Comparison of ENCODE assay signal across 8 cellular contexts in the genomic region with DNA sequence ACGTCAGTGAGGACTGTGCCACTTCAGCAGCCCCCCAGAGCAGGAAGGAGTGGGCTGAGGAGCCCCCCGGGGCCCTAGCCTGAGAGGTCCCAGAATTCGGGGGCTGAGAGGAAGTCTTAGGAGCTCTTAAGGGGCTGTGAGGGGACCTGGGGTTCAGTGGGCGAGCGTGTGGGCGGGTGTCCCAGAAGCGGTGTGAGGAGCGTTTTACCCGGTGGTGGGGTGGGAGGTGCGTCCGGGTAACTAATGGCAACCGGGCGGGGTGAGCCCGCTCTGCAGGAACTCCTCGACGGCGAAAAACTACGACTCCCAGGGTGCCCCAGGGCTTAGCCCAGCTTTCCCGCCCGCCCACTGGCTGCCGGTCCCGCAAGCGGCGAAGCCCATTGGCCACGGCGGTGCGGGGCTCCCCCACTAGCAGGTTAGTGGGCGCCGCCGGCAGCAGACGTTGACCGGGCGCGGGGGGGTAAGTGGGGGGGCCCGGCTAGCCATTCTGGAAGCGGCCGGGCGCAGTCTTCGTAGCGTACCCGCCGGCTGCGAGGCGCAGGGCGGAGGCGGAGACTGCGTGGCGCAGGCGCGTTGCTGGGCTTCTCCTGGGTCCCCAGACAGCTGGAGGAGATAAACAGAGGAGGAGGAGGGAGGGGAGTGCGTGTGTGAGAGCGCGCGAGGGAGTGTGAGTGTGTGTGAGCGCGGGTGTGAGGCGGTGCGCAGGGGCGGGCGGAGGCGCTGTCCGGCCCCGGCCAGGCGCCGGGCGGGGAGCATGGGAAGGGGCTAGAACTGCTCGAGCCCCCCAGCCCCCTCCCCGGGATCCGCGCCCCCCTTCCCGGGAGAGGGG. TPM values are rescaled to one million over a fixed set of nuclear protein-coding genes. Genes with fewer than 3 reads are reported as not detected.
DNase-seq lines count a peak whose midpoint lies in the region; ATAC-seq and TF ChIP-seq lines count a peak whose summit lies in the region.

A gene with protein sequence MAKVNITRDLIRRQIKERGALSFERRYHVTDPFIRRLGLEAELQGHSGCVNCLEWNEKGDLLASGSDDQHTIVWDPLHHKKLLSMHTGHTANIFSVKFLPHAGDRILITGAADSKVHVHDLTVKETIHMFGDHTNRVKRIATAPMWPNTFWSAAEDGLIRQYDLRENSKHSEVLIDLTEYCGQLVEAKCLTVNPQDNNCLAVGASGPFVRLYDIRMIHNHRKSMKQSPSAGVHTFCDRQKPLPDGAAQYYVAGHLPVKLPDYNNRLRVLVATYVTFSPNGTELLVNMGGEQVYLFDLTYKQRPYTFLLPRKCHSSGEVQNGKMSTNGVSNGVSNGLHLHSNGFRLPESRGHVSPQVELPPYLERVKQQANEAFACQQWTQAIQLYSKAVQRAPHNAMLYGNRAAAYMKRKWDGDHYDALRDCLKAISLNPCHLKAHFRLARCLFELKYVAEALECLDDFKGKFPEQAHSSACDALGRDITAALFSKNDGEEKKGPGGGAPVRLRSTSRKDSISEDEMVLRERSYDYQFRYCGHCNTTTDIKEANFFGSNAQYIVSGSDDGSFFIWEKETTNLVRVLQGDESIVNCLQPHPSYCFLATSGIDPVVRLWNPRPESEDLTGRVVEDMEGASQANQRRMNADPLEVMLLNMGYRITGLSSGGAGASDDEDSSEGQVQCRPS (plus strand): TSS at position 579 of the 829 bp plus-strand sequence. CDS start 26,423 bp downstream, outside the sequence.

- peaks cover 27% of the 10 kb centered on the region for H3K4me1 Mint-ChIP-seq in activated CD4-positive, alpha-beta T cell treated with anti-CD3 and anti-CD28 coated beads for 36 hours

- H3K27me3 Mint-ChIP-seq in activated CD4-positive, alpha-beta T cell treated with anti-CD3 and anti-CD28 coated beads for 36 hours = no peaks in the 10 kb centered on the region

- H3K9me3 Mint-ChIP-seq in activated CD4-positive, alpha-beta T cell treated with anti-CD3 and anti-CD28 coated beads for 36 hours (ENCODE audit: low read depth) = no peaks in the 10 kb centered on the region

- intact Hi-C loops in activated CD4-positive, alpha-beta T cell treated with anti-CD3 and anti-CD28 coated beads for 36 hours (cut with DNase I, micrococcal nuclease) = loop anchor here (1.0 to 5.0 kb wide), 18 partner anchors 18 to 1348 kb away; a partner anchor contains a TSS

- POLR2A ChIA-PET in activated CD4-positive, alpha-beta T cell treated with anti-CD3 and anti-CD28 coated beads for 36 hours (lab: Charles Lee) = interaction anchor here (0.6 to 1.3 kb wide), 3 partner anchors 20 to 491 kb away, joined by 3 to 5 read pairs (median 4); a partner anchor contains a TSS

- no peaks in the 10 kb centered on the region for H3K27me3 ChIP-seq in kidney epithelial cell (ENCODE audit: control insufficient read depth, insufficient read depth, low read length)

- no peaks in the 10 kb centered on the region for H3K36me3 ChIP-seq in kidney epithelial cell (ENCODE audit: control insufficient read depth, insufficient read depth, low read length)

- H3K4me3 Mint-ChIP-seq in activated CD4-positive, alpha-beta T cell treated with anti-CD3 and anti-CD28 coated beads for 36 hours = peak within 1 kb of the TSS; percentile 95

- H3K36me3 Mint-ChIP-seq in activated CD4-positive, alpha-beta T cell treated with anti-CD3 and anti-CD28 coated beads for 36 hours (ENCODE audit: low read depth) = no peaks in the 10 kb centered on the region

- CTCF ChIA-PET in activated CD4-positive, alpha-beta T cell treated with anti-CD3 and anti-CD28 coated beads for 36 hours (lab: Charles Lee) = interaction anchor here (0.5 to 1.5 kb wide), 4 partner anchors 10 to 134 kb away, joined by 3 to 6 read pairs (median 3); no protein-coding TSS in a partner anchor

- peak; percentile 99 for DNase-seq in Ammon's horn (ENCODE audit: low spot score)
- DNase-seq in GM19238 (ENCODE audit: insufficient read length, low spot score) = peak; percentile 91
- peak; percentile 92 to 96 for DNase-seq in NCI-H524 (lab: John Stamatoyannopoulos, UW)
- peak; percentile 99 for DNase-seq in activated CD4-positive, alpha-beta T cell treated with anti-CD3 and anti-CD28 coated beads for 36 hours
- peak; percentile 98 for DNase-seq in choroid plexus epithelial cell (ENCODE audit: low read depth)
- peak; percentile 82 for DNase-seq in kidney epithelial cell (ENCODE audit: low read depth)
- peak; percentile 96 to 97 for DNase-seq in stimulated activated CD4-positive, alpha-beta T cell treated with anti-CD3 and anti-CD28 coated beads, Interleukin-15, amount 100 ng/mL, for 48 hours (ENCODE audit: low read depth in 2 of 2)

- TF ChIP-seq CTCF in choroid plexus epithelial cell (conservative IDR thresholded peaks at IDR 0.05; ENCODE audit: low read depth, low read length) = no peak
- no peak for TF ChIP-seq CTCF in kidney epithelial cell (IDR thresholded peaks at IDR 0.05; ENCODE audit: insufficient read depth, low read length, poor library complexity, severe bottlenecking)

- ATAC-seq in HG03442 (IDR thresholded peaks at IDR 0.05; ENCODE audit: unreplicated experiment) = peak; percentile 87
- peak; percentile 95 for ATAC-seq in activated CD4-positive, alpha-beta T cell treated with anti-CD3 and anti-CD28 coated beads for 36 hours

- H3K27ac Mint-ChIP-seq in activated CD4-positive, alpha-beta T cell treated with anti-CD3 and anti-CD28 coated beads for 36 hours = peak within 1 kb of the TSS; percentile 93

- H3K4me3 ChIP-seq in choroid plexus epithelial cell (ENCODE audit: low read depth, low read length) = peak within 1 kb of the TSS; percentile 71
- peak within 1 kb of the TSS; percentile 85 for H3K4me3 ChIP-seq in kidney epithelial cell (ENCODE audit: low read depth, low read length)

RNA-seq across cellular contexts. Expression of the gene that starts here (rescaled TPM):
- 10 to 100 TPM; 19.3 to 21.9 TPM for total RNA-seq in activated CD4-positive, alpha-beta T cell treated with anti-CD3 and anti-CD28 coated beads for 36 hours
- 28.6 and 38.7 TPM in 2 replicates for total RNA-seq in kidney epithelial cell

Comparison
In these comparisons a context has a peak if more than half of its experiments do, and no peak if none do; other contexts are left out.
1. Peak in every context shown above with its lines: DNase-seq, ATAC-seq and H3K4me3 ChIP-seq.